1 cellular context compared by ENCODE assay signal in genomic region chr1:175893192-175893591, GRCh38.
TF ChIP-seq lines count a peak whose summit lies in the region.

No MANE protein-coding gene starts in this region.

TF ChIP-seq in IMR-90, 13 proteins besides CTCF, POLR2A, EP300 and RAD21 (continued from another document):
- TF ChIP-seq, protein P1, sequence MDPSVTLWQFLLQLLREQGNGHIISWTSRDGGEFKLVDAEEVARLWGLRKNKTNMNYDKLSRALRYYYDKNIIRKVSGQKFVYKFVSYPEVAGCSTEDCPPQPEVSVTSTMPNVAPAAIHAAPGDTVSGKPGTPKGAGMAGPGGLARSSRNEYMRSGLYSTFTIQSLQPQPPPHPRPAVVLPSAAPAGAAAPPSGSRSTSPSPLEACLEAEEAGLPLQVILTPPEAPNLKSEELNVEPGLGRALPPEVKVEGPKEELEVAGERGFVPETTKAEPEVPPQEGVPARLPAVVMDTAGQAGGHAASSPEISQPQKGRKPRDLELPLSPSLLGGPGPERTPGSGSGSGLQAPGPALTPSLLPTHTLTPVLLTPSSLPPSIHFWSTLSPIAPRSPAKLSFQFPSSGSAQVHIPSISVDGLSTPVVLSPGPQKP (IDR thresholded peaks at IDR 0.05; ENCODE audit: borderline replicate concordance, low read depth, low read length): no peak
- no peak for TF ChIP-seq CHD1 (IDR thresholded peaks at IDR 0.05; ENCODE audit: low read depth, low read length)
- TF ChIP-seq MAFK (IDR thresholded peaks at IDR 0.05; ENCODE audit: low read depth, low read length): no peak
- TF ChIP-seq USF2 (IDR thresholded peaks at IDR 0.05; ENCODE audit: low read depth, low read length): no peak
- TF ChIP-seq RFX5 (IDR thresholded peaks at IDR 0.05; ENCODE audit: low read depth, low read length): no peak
- TF ChIP-seq FOS (IDR thresholded peaks at IDR 0.05; ENCODE audit: low read depth, low read length): no peak
- no peak for TF ChIP-seq BHLHE40 (IDR thresholded peaks at IDR 0.05; ENCODE audit: low read depth, low read length)
- TF ChIP-seq RCOR1 (IDR thresholded peaks at IDR 0.05; ENCODE audit: insufficient replicate concordance, low read length): no peak
- TF ChIP-seq MAZ (IDR thresholded peaks at IDR 0.05; ENCODE audit: borderline replicate concordance, low read depth, low read length): no peak
TF ChIP-seq in IMR-90: peak in this region for 0.
